ENCODE assay signal across 19 cellular contexts in the genomic region with DNA sequence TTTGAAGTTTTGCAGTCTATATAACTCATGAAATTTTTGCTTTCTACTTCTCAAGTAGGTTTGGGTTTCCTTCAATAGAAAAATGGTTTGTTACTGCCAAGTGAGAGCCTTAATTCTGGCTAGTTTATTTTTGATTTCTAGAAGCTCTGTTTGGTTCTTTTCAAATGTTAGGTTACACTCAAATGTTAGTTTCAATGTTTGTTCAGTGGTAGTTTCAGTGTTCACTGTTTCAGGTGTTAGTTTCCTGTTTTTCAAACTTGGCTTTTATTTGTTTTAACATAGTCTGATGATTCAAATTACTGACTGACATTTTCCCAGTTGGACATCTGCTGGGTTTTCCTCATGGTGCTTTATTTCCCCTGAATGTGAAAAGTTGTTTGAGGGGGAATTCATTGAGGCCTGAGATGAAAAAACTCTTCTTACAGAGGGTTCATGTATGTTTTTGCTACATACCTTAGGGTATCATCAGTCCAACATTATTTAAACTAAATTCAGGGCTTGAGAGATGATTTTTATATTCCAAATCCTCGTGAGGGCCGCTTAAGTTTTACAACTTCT.
A peak's percentile ranks its signal among the peaks of the same experiment; 100 is the strongest.
DNase-seq lines count a peak whose midpoint lies in the region; ATAC-seq and TF ChIP-seq lines count a peak whose summit lies in the region.
"Had no signal": no experiment of that assay in that cellular context is flagged by ENCODE, and none has a peak within 500 bp of the region (broad histone marks: within the 10 kb centered on the region; RNA-seq: fewer than 3 reads in every experiment).

No MANE protein-coding gene starts in this region.

- H3K4me3 Mint-ChIP-seq in CD8-positive, alpha-beta T cell: no peak overlapping the region
- H3K4me3 Mint-ChIP-seq in activated T-helper 17 cell treated with anti-CD3 and anti-CD28 coated beads, Interleukin-2, amount 50 U/mL, for 72 hours: peak overlapping the region; percentile 71

- POLR2A ChIA-PET in CD8-positive, alpha-beta T cell (lab: Charles Lee): no interaction called here
- POLR2A ChIA-PET in HEK293 (lab: Yijun Ruan, JAX): no interaction called here

- no peaks in the 10 kb centered on the region for H3K27me3 ChIP-seq in CD8-positive, alpha-beta T cell (ENCODE audit: insufficient read depth, low read length)
- H3K27me3 ChIP-seq in mesenchymal stem cell (ENCODE audit: control insufficient read depth in 1 of 2, insufficient read depth in 1 of 2, low read length in 2 of 2): no peaks in the 10 kb centered on the region
- H3K27me3 ChIP-seq: tibial artery had no signal

- no peak overlapping the region for H3K4me3 ChIP-seq in CD8-positive, alpha-beta T cell (ENCODE audit: low read depth, low read length)
- H3K4me3 ChIP-seq in HEK293 (ENCODE audit: low read depth, low read length) (no peak overlapping the region), mesodermal cell (ENCODE audit: extremely low read depth, insufficient read depth, low read length, poor library complexity, severe bottlenecking) (no peak overlapping the region), mesenchymal stem cell (ENCODE audit: insufficient read depth in 1 of 2, low read depth in 1 of 2, low read length in 2 of 2) (no peak overlapping the region)
- H3K4me3 ChIP-seq: coronary artery, PC-9, SK-N-MC, tibial artery had no signal

- ATAC-seq in CD8-positive, alpha-beta T cell: no peak
- ATAC-seq in activated T-helper 17 cell treated with anti-CD3 and anti-CD28 coated beads, Interleukin-2, amount 50 U/mL, for 72 hours (replicated peaks): peak; percentile 63
- ATAC-seq: sciatic nerve had no signal

- H3K27me3 Mint-ChIP-seq in CD8-positive, alpha-beta T cell (ENCODE audit: low read depth): no peaks in the 10 kb centered on the region
- no peaks in the 10 kb centered on the region for H3K27me3 Mint-ChIP-seq in activated T-helper 17 cell treated with anti-CD3 and anti-CD28 coated beads, Interleukin-2, amount 50 U/mL, for 72 hours

- no peak overlapping the region for H2BK120ac ChIP-seq in mesenchymal stem cell (ENCODE audit: low read depth, low read length)

- H3K36me3 Mint-ChIP-seq in CD8-positive, alpha-beta T cell: no peaks in the 10 kb centered on the region
- H3K36me3 Mint-ChIP-seq in activated T-helper 17 cell treated with anti-CD3 and anti-CD28 coated beads, Interleukin-2, amount 50 U/mL, for 72 hours (ENCODE audit: low read depth): peaks cover 68% of the 10 kb centered on the region

- no peak overlapping the region for H3K27ac ChIP-seq in CD8-positive, alpha-beta T cell (ENCODE audit: low read depth, low read length)
- no peak overlapping the region for H3K27ac ChIP-seq in HEK293 (ENCODE audit: extremely low read depth, low read depth, low read length)
- H3K27ac ChIP-seq in mesodermal cell (ENCODE audit: low read depth, low read length, severe bottlenecking): peak overlapping the region; percentile 60
- no peak overlapping the region for H3K27ac ChIP-seq in mesenchymal stem cell (ENCODE audit: low read length, poor library complexity, severe bottlenecking)
- H3K27ac ChIP-seq: coronary artery, PC-9, SK-N-MC, tibial artery had no signal

- DNase-seq in CD8-positive, alpha-beta T cell: no peak
- DNase-seq in stimulated activated CD8-positive, alpha-beta memory T cell treated with anti-CD3 and anti-CD28 coated beads, Interleukin-4, amount 100 ng/mL, for 48 hours: no peak
- no peak for DNase-seq in mesenchymal stem cell
- no peak for DNase-seq in hypothalamus (lab: John Stamatoyannopoulos, UW)
- DNase-seq in NCI-H146 (lab: John Stamatoyannopoulos, UW): no peak
- DNase-seq: activated CD8-positive, alpha-beta memory T cell treated with anti-CD3 and anti-CD28 coated beads, Interleukin-2, amount 50 U/mL, for 4 hours; C1 segment of cervical spinal cord; DND-41; GOT3; NCI-H510A treated with DMSO at 0.1 percent for 48 hours; occipital lobe; tibial artery had no signal

- no peak overlapping the region for H4K91ac ChIP-seq in mesenchymal stem cell (ENCODE audit: low read length)

- no peaks in the 10 kb centered on the region for H3K9me3 Mint-ChIP-seq in CD8-positive, alpha-beta T cell
- H3K9me3 Mint-ChIP-seq in activated T-helper 17 cell treated with anti-CD3 and anti-CD28 coated beads, Interleukin-2, amount 50 U/mL, for 72 hours: no peaks in the 10 kb centered on the region

- H3K36me3 ChIP-seq in CD8-positive, alpha-beta T cell (ENCODE audit: insufficient read depth, low read length): no peaks in the 10 kb centered on the region
- H3K36me3 ChIP-seq in HEK293 (ENCODE audit: control insufficient read depth in 2 of 2, insufficient read depth in 1 of 2, low read length in 2 of 2): no peaks in the 10 kb centered on the region
- H3K36me3 ChIP-seq in mesodermal cell (ENCODE audit: control insufficient read depth, insufficient read depth, low read length): no peaks in the 10 kb centered on the region
- no peaks in the 10 kb centered on the region for H3K36me3 ChIP-seq in mesenchymal stem cell (ENCODE audit: control insufficient read depth in 1 of 2, insufficient read depth in 2 of 2, low read depth in 1 of 2, low read length in 2 of 2)
- H3K36me3 ChIP-seq: tibial artery had no signal

- peaks cover 92% of the 10 kb centered on the region for H3K4me1 Mint-ChIP-seq in CD8-positive, alpha-beta T cell (ENCODE audit: low read depth)
- peaks cover 84% of the 10 kb centered on the region for H3K4me1 Mint-ChIP-seq in activated T-helper 17 cell treated with anti-CD3 and anti-CD28 coated beads, Interleukin-2, amount 50 U/mL, for 72 hours

- no peak overlapping the region for H3K4me2 ChIP-seq in mesenchymal stem cell (ENCODE audit: low read length, poor library complexity, severe bottlenecking)
- H3K4me2 ChIP-seq: PC-9 had no signal

- 80% methylated on average over 1 of the region's 2 CpGs; no CpG with 5 or more reads in 1 of the 2 experiments for WGBS in mesodermal cell (ENCODE audit: insufficient coverage in 2 of 2), 2 experiments
- 96% methylated on average over 2 of the region's 2 CpGs for WGBS in mesenchymal stem cell

- no peaks in the 10 kb centered on the region for H3K9me3 ChIP-seq in CD8-positive, alpha-beta T cell (ENCODE audit: low read length)
- H3K9me3 ChIP-seq in HEK293 (ENCODE audit: control insufficient read depth, insufficient read depth, low read depth, low read length) (no peaks in the 10 kb centered on the region), mesodermal cell (ENCODE audit: control insufficient read depth, low read length) (peaks cover 11% of the 10 kb centered on the region), mesenchymal stem cell (ENCODE audit: control insufficient read depth, low read length) (peaks cover 7% of the 10 kb centered on the region)

- CTCF ChIA-PET in CD8-positive, alpha-beta T cell (lab: Charles Lee): interaction anchor here (0.6 to 1.9 kb wide), 5 partner anchors 9 to 393 kb away, joined by 3 to 9 read pairs (median 3); no protein-coding TSS in a partner anchor
- CTCF ChIA-PET in HEK293 (lab: Yijun Ruan, JAX): interaction anchor here (0.7 kb wide), 1 partner anchor 45 kb away, joined by 3 read pairs; no protein-coding TSS in a partner anchor

- no peak overlapping the region for H2BK12ac ChIP-seq in mesenchymal stem cell (ENCODE audit: low read length in 2 of 2)

- no peak overlapping the region for H3K14ac ChIP-seq in mesenchymal stem cell (ENCODE audit: low read length in 2 of 2)

- peaks cover 34% of the 10 kb centered on the region for H3K79me1 ChIP-seq in mesenchymal stem cell (replicated peaks; ENCODE audit: low read length, poor library complexity, severe bottlenecking)

- no peak overlapping the region for H3K9ac ChIP-seq in mesenchymal stem cell (ENCODE audit: low read length)

- H2BK5ac ChIP-seq in mesenchymal stem cell (ENCODE audit: low read depth, low read length, poor library complexity, severe bottlenecking): no peak overlapping the region

- H2BK15ac ChIP-seq in mesenchymal stem cell (ENCODE audit: low read depth, poor library complexity, severe bottlenecking): no peak overlapping the region

- H3K23ac ChIP-seq in mesenchymal stem cell (ENCODE audit: low read length in 2 of 2): no peak overlapping the region

- H2AK5ac ChIP-seq in mesenchymal stem cell (ENCODE audit: low read length, severe bottlenecking): no peak overlapping the region

- no peak for TF ChIP-seq CTCF in CD8-positive, alpha-beta T cell (IDR thresholded peaks at IDR 0.05)
- TF ChIP-seq CTCF in HEK293 (tag by site-specific recombination; IDR thresholded peaks at IDR 0.05): no peak

- H3K4me1 ChIP-seq in CD8-positive, alpha-beta T cell (ENCODE audit: insufficient read depth, low read length): peaks cover 55% of the 10 kb centered on the region
- H3K4me1 ChIP-seq in HEK293 (ENCODE audit: control insufficient read depth, insufficient read depth, low read length) (peaks cover 42% of the 10 kb centered on the region), mesodermal cell (ENCODE audit: control insufficient read depth, insufficient read depth, low read length, poor library complexity, severe bottlenecking) (peaks cover 75% of the 10 kb centered on the region), mesenchymal stem cell (ENCODE audit: control insufficient read depth, insufficient read depth, low read depth, low read length) (peaks cover 2% of the 10 kb centered on the region)

- intact Hi-C loops in CD8-positive, alpha-beta T cell (cut with DNase I, micrococcal nuclease): no loop called here

- H4K8ac ChIP-seq in mesenchymal stem cell (ENCODE audit: low read length): no peak overlapping the region

- no peak overlapping the region for H2AFZ ChIP-seq in mesenchymal stem cell (ENCODE audit: low read depth, low read length)
- H2AFZ ChIP-seq: PC-9 had no signal

- H3K27ac Mint-ChIP-seq in CD8-positive, alpha-beta T cell: peak overlapping the region; percentile 1
- peak overlapping the region; percentile 91 for H3K27ac Mint-ChIP-seq in activated T-helper 17 cell treated with anti-CD3 and anti-CD28 coated beads, Interleukin-2, amount 50 U/mL, for 72 hours

- no peak overlapping the region for H3K18ac ChIP-seq in mesenchymal stem cell (ENCODE audit: low read depth in 1 of 2, low read length in 2 of 2)

- no peak overlapping the region for H3K4ac ChIP-seq in mesenchymal stem cell (ENCODE audit: low read depth in 1 of 2, low read length in 2 of 2)
